1 cellular context compared by ENCODE assay signal in genomic region chr4:39529534-39529933, GRCh38.
TF ChIP-seq lines count a peak whose summit lies in the region.

No MANE protein-coding gene starts in this region.

TF ChIP-seq in liver, 16 proteins besides CTCF, POLR2A, EP300 and RAD21:
- TF ChIP-seq HNF4G (IDR thresholded peaks at IDR 0.05) (peak; percentile 79), TAF1 (conservative IDR thresholded peaks at IDR 0.05) (no peak), NR2F2 (IDR thresholded peaks at IDR 0.05) (no peak), FOXA1 (IDR thresholded peaks at IDR 0.05) (no peak), SP1 (IDR thresholded peaks at IDR 0.05) (peak; percentile 78), ATF3 (IDR thresholded peaks at IDR 0.05) (no peak), HNF4A (conservative IDR thresholded peaks at IDR 0.05) (peak; percentile 96 to 97), GABPA (IDR thresholded peaks at IDR 0.05 in 1 of 2, conservative IDR thresholded peaks at IDR 0.05 in 1 of 2) (no peak), RXRA (IDR thresholded peaks at IDR 0.05) (peak; percentile 60 to 67), FOXA2 (IDR thresholded peaks at IDR 0.05) (no peak), EGR1 (IDR thresholded peaks at IDR 0.05; ENCODE audit: low read depth in 2 of 2) (no peak), YY1 (IDR thresholded peaks at IDR 0.05) (no peak), REST (IDR thresholded peaks at IDR 0.05) (no peak), JUND (IDR thresholded peaks at IDR 0.05) (peak; percentile 41 to 46)
- TF ChIP-seq, protein P1, sequence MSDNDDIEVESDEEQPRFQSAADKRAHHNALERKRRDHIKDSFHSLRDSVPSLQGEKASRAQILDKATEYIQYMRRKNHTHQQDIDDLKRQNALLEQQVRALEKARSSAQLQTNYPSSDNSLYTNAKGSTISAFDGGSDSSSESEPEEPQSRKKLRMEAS (IDR thresholded peaks at IDR 0.05), result peak; percentile 20
- TF ChIP-seq, protein P2, sequence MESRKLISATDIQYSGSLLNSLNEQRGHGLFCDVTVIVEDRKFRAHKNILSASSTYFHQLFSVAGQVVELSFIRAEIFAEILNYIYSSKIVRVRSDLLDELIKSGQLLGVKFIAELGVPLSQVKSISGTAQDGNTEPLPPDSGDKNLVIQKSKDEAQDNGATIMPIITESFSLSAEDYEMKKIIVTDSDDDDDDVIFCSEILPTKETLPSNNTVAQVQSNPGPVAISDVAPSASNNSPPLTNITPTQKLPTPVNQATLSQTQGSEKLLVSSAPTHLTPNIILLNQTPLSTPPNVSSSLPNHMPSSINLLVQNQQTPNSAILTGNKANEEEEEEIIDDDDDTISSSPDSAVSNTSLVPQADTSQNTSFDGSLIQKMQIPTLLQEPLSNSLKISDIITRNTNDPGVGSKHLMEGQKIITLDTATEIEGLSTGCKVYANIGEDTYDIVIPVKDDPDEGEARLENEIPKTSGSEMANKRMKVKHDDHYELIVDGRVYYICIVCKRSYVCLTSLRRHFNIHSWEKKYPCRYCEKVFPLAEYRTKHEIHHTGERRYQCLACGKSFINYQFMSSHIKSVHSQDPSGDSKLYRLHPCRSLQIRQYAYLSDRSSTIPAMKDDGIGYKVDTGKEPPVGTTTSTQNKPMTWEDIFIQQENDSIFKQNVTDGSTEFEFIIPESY (IDR thresholded peaks at IDR 0.05), result peak; percentile 29
